ENCODE assay signal across 21 cellular contexts in genomic region chr3:111799951-111800350, GRCh38.
"Had no signal": no experiment of that assay in that cellular context is flagged by ENCODE, and none has a peak within 500 bp of the region (broad histone marks: within the 10 kb centered on the region; RNA-seq: fewer than 3 reads in every experiment).

No MANE protein-coding gene starts in this region.

- H3K27ac ChIP-seq: colonic mucosa, gastrocnemius medialis, neutrophil, psoas muscle, testis had no signal

- H3K36me3 Mint-ChIP-seq: stimulated activated memory B cell treated with anti-CD40 and anti-IgM and Interleukin-4, amounts not matched to agents 10 μg/mL and 1 μg/mL and 100 μg/mL, for 72 hours had no signal

- DNase-seq: colonic mucosa; dermis blood vessel endothelial cell; gastrocnemius medialis; heart right ventricle; hypothalamus; left lung; lower lobe of right lung; mesendoderm; naive B cell; psoas muscle; retina; spleen; stimulated activated CD4-positive, alpha-beta T cell treated with anti-CD3 and anti-CD28 coated beads, Interleukin-15, amount 100 ng/mL, for 24 hours; stimulated activated CD4-positive, alpha-beta T cell treated with anti-CD3 and anti-CD28 coated beads, Interleukin-1b, Interleukin-23, amount 100 ng/mL, for 48 hours; stimulated activated CD4-positive, alpha-beta T cell treated with anti-CD3 and anti-CD28 coated beads, Interleukin-4, amount 100 ng/mL, for 24 hours; testis had no signal

- ATAC-seq: gastrocnemius medialis; heart right ventricle; left lung; lower lobe of right lung; psoas muscle; sciatic nerve; stimulated activated memory B cell treated with anti-CD40 and anti-IgM and Interleukin-4, amounts not matched to agents 10 μg/mL and 1 μg/mL and 100 μg/mL, for 72 hours had no signal

- H3K27ac Mint-ChIP-seq: stimulated activated memory B cell treated with anti-CD40 and anti-IgM and Interleukin-4, amounts not matched to agents 10 μg/mL and 1 μg/mL and 100 μg/mL, for 72 hours had no signal

- H3K27me3 Mint-ChIP-seq: naive B cell; stimulated activated memory B cell treated with anti-CD40 and anti-IgM and Interleukin-4, amounts not matched to agents 10 μg/mL and 1 μg/mL and 100 μg/mL, for 72 hours; stimulated activated naive CD8-positive, alpha-beta T cell treated with anti-CD3 and anti-CD28 coated beads, Interleukin-15, Interleukin-2, amounts not matched to agents 100 ng/mL and 50 ng/mL, for 24 hours had no signal

- H3K4me3 Mint-ChIP-seq: stimulated activated memory B cell treated with anti-CD40 and anti-IgM and Interleukin-4, amounts not matched to agents 10 μg/mL and 1 μg/mL and 100 μg/mL, for 72 hours; stimulated activated naive CD8-positive, alpha-beta T cell treated with anti-CD3 and anti-CD28 coated beads, Interleukin-15, Interleukin-2, amounts not matched to agents 100 ng/mL and 50 ng/mL, for 24 hours had no signal

- H3K4me1 Mint-ChIP-seq: naive B cell; stimulated activated memory B cell treated with anti-CD40 and anti-IgM and Interleukin-4, amounts not matched to agents 10 μg/mL and 1 μg/mL and 100 μg/mL, for 72 hours had no signal

- H3K4me3 ChIP-seq: colonic mucosa, gastrocnemius medialis, heart right ventricle, left lung, lower lobe of right lung, psoas muscle, spleen, testis, tibial nerve had no signal

- H3K36me3 ChIP-seq: colonic mucosa, gastrocnemius medialis, heart right ventricle, left lung, lower lobe of right lung, neutrophil, spleen, tibial nerve had no signal

- H3K27me3 ChIP-seq: colonic mucosa, gastrocnemius medialis, heart right ventricle, left lung, neutrophil, spleen, testis, tibial nerve had no signal

- H3K4me1 ChIP-seq: colonic mucosa, psoas muscle, testis had no signal

- H3K9me3 ChIP-seq: colonic mucosa, gastrocnemius medialis, heart right ventricle, left lung, lower lobe of right lung, neutrophil, psoas muscle, spleen, testis, tibial nerve had no signal
